In genomic region chr5:68285857-68286611, GRCh38 we compare ENCODE assay signal across 8 cellular contexts.
DNase-seq lines count a peak whose midpoint lies in the region; ATAC-seq and TF ChIP-seq lines count a peak whose summit lies in the region.

No MANE protein-coding gene starts in this region.

- H3K9me3 Mint-ChIP-seq in mesothelial cell of epicardium = no peaks in the 10 kb centered on the region

- peaks cover 53% of the 10 kb centered on the region for H3K4me1 ChIP-seq in BLaER1

- H3K4me3 ChIP-seq in BLaER1 (no peak overlapping the region), GM12875 (ENCODE audit: low read depth, low read length) (no peak overlapping the region), cardiac fibroblast (replicated peaks in 1 of 2; ENCODE audit: low read depth in 2 of 2, low read length in 2 of 2) (no peak overlapping the region)

- peaks cover 61% of the 10 kb centered on the region for H3K36me3 ChIP-seq in BLaER1

- H3K27ac Mint-ChIP-seq in mesothelial cell of epicardium = peak overlapping the region; percentile 61

- H3K27ac ChIP-seq in BLaER1 = no peak overlapping the region

- ATAC-seq in GM19023 (IDR thresholded peaks at IDR 0.05; ENCODE audit: unreplicated experiment) (no peak), GM21786 (IDR thresholded peaks at IDR 0.05; ENCODE audit: unreplicated experiment) (no peak)

- no peak overlapping the region for H3K4me3 Mint-ChIP-seq in mesothelial cell of epicardium

- H3K4me2 ChIP-seq in BLaER1 = peak overlapping the region; percentile 47

- peaks cover 14% of the 10 kb centered on the region for H3K36me3 Mint-ChIP-seq in mesothelial cell of epicardium

- peaks cover 55% of the 10 kb centered on the region for H3K4me1 Mint-ChIP-seq in mesothelial cell of epicardium

- H4K20me1 ChIP-seq in BLaER1 = peaks cover 99% of the 10 kb centered on the region

- H3K27me3 Mint-ChIP-seq in mesothelial cell of epicardium (ENCODE audit: low read depth) = no peaks in the 10 kb centered on the region

- H3K9me3 ChIP-seq in BLaER1 = no peaks in the 10 kb centered on the region

- peak; percentile 26; the same call in 1 of the 2 replicates for TF ChIP-seq CTCF in GM12875 (IDR thresholded peaks at IDR 0.05; ENCODE audit: borderline replicate concordance, insufficient read depth, low read depth, low read length)
- peak; percentile 59 for TF ChIP-seq CTCF in cardiac fibroblast (IDR thresholded peaks at IDR 0.05; ENCODE audit: low read depth, low read length)
- peak; percentile 83 for TF ChIP-seq CTCF in mesothelial cell of epicardium (IDR thresholded peaks at IDR 0.05; ENCODE audit: unreplicated experiment)

- no peaks in the 10 kb centered on the region for H3K27me3 ChIP-seq in BLaER1

- no peak overlapping the region for H3K9ac ChIP-seq in BLaER1

- DNase-seq in OCI-M1 (lab: John Stamatoyannopoulos, UW) (peak; percentile 74), cardiac fibroblast (ENCODE audit: low read depth in 2 of 2) (peak; percentile 80), mesothelial cell of epicardium (ENCODE audit: low spot score in 2 of 2, unreplicated experiment in 2 of 2) (no peak)
- DNase-seq in activated effector memory CD4-positive, alpha-beta T cell treated with Interleukin-2 at 50 U/mL for 16 hours = no peak

Comparison
In these comparisons a context has a peak if more than half of its experiments do, and no peak if none do; other contexts are left out.
1. CTCF ChIP-seq: peak in every context shown above with its lines; median percentile 83 in mesothelial cell of epicardium; 59 in cardiac fibroblast; 26 in GM12875.
2. DNase-seq: peak in OCI-M1 (single experiment) and cardiac fibroblast (2 of 2); none in mesothelial cell of epicardium (0 of 2) and activated effector memory CD4-positive, alpha-beta T cell treated with Interleukin-2 at 50 U/mL for 16 hours (single experiment).